1 cellular context compared by ENCODE assay signal in genomic region chr12:6187948-6188793, GRCh38.
TF ChIP-seq lines count a peak whose summit lies in the region.

No MANE protein-coding gene starts in this region.

TF ChIP-seq in H1, 55 proteins besides CTCF, POLR2A, EP300 and RAD21:
- TF ChIP-seq KDM5A (IDR thresholded peaks at IDR 0.05; ENCODE audit: low read length) (no peak), RFX5 (IDR thresholded peaks at IDR 0.05; ENCODE audit: borderline replicate concordance, low read depth, low read length) (no peak)
